Comparison of ENCODE assay signal across 8 cellular contexts in genomic region chr17:40062347-40063033, GRCh38. TPM values are rescaled to one million over a fixed set of nuclear protein-coding genes. Genes with fewer than 3 reads are reported as not detected.
DNase-seq lines count a peak whose midpoint lies in the region; ATAC-seq, FAIRE-seq and TF ChIP-seq lines count a peak whose summit lies in the region.

A gene with protein sequence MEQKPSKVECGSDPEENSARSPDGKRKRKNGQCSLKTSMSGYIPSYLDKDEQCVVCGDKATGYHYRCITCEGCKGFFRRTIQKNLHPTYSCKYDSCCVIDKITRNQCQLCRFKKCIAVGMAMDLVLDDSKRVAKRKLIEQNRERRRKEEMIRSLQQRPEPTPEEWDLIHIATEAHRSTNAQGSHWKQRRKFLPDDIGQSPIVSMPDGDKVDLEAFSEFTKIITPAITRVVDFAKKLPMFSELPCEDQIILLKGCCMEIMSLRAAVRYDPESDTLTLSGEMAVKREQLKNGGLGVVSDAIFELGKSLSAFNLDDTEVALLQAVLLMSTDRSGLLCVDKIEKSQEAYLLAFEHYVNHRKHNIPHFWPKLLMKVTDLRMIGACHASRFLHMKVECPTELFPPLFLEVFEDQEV (plus strand): TSS chr17:40062965. CDS start chr17:40074489, 11,524 bp downstream.

- WGBS in psoas muscle, 3 donors, result 1% methylated on average over 25 to 64 of the region's 66 CpGs

- TF ChIP-seq CTCF in A673 (conservative IDR thresholded peaks at IDR 0.05; ENCODE audit: low read depth, low read length), result no peak
- no peak for TF ChIP-seq CTCF in astrocyte (IDR thresholded peaks at IDR 0.05; ENCODE audit: insufficient read depth, low read depth, low read length)
- peak; percentile 29 for TF ChIP-seq CTCF in psoas muscle (IDR thresholded peaks at IDR 0.05)

- H3K4me1 ChIP-seq in A673 (ENCODE audit: insufficient read depth, low read length, poor library complexity, severe bottlenecking), result peaks cover 9% of the 10 kb centered on the region
- peaks cover 34% of the 10 kb centered on the region for H3K4me1 ChIP-seq in HUES48 (ENCODE audit: control insufficient read depth, insufficient read depth, low read length)
- H3K4me1 ChIP-seq in astrocyte (ENCODE audit: insufficient read depth, low read length), result peaks cover 26% of the 10 kb centered on the region
- H3K4me1 ChIP-seq in psoas muscle, result peaks cover 34% of the 10 kb centered on the region

- POLR2A ChIA-PET in A673 (lab: Charles Lee; ENCODE audit: low non-redundant PET), result no interaction called here

- peak within 1 kb of the TSS; percentile 91 for H2AFZ ChIP-seq in astrocyte (ENCODE audit: low read depth, low read length)

- peak within 1 kb of the TSS; percentile 69 for H3K9ac ChIP-seq in HUES48 (ENCODE audit: low read depth, low read length)
- peak within 1 kb of the TSS; percentile 84 for H3K9ac ChIP-seq in astrocyte (ENCODE audit: low read length)

- CTCF ChIA-PET in A673 (lab: Charles Lee), result interaction anchor here (1.3 kb wide), 1 partner anchor 13 kb away, joined by 4 read pairs; no protein-coding TSS in a partner anchor

- intact Hi-C loops in A673 (cut with micrococcal nuclease; ENCODE audit: unreplicated experiment), result no loop called here
- intact Hi-C loops in psoas muscle (cut with DNase I), result loop anchor here (1.0 to 5.0 kb wide), 3 partner anchors 24 to 105 kb away; no protein-coding TSS in a partner anchor

- peak within 1 kb of the TSS; percentile 94 for H3K4me3 Mint-ChIP-seq in astrocyte (ENCODE audit: unreplicated experiment)

- peaks cover 21% of the 10 kb centered on the region for H3K4me1 Mint-ChIP-seq in astrocyte (ENCODE audit: low read depth, unreplicated experiment)

- peaks cover 3% of the 10 kb centered on the region for H3K36me3 Mint-ChIP-seq in astrocyte (ENCODE audit: low read depth, unreplicated experiment)

- FAIRE-seq in astrocyte (lab: Jason Lieb, UNC), result no peak

- no peaks in the 10 kb centered on the region for H3K9me3 ChIP-seq in A673 (ENCODE audit: low read depth, low read length, poor library complexity, severe bottlenecking)
- H3K9me3 ChIP-seq in HUES48 (ENCODE audit: control insufficient read depth, insufficient read depth, low read length), result no peaks in the 10 kb centered on the region
- H3K9me3 ChIP-seq in astrocyte (ENCODE audit: insufficient read depth, low read depth, low read length), result no peaks in the 10 kb centered on the region
- H3K9me3 ChIP-seq in psoas muscle, result no peaks in the 10 kb centered on the region

- no peaks in the 10 kb centered on the region for H3K9me3 Mint-ChIP-seq in astrocyte (ENCODE audit: unreplicated experiment)

- H4K20me1 ChIP-seq in astrocyte (ENCODE audit: insufficient read depth, low read length), result peaks cover 20% of the 10 kb centered on the region

- H3K27ac Mint-ChIP-seq in astrocyte (ENCODE audit: unreplicated experiment), result peak within 1 kb of the TSS; percentile 13

- ATAC-seq in GM18520 (IDR thresholded peaks at IDR 0.05; ENCODE audit: unreplicated experiment) (peak; percentile 47), psoas muscle (peak; percentile 74 to 82 (median 76))

- peak within 1 kb of the TSS; percentile 94 for H3K4me2 ChIP-seq in astrocyte (ENCODE audit: low read length)

- DNase-seq in A673 (ENCODE audit: low spot score), result peak; percentile 51
- peak; percentile 51 to 77 (median 60) for DNase-seq in T-helper 2 cell
- DNase-seq in astrocyte (ENCODE audit: low read depth), result no peak
- peak; percentile 70 for DNase-seq in hepatic stellate cell (ENCODE audit: low spot score)
- DNase-seq in psoas muscle, result peak; percentile 84 to 88
- no peak for DNase-seq in GOT3 (lab: John Stamatoyannopoulos, UW)

- no peaks in the 10 kb centered on the region for H3K27me3 ChIP-seq in A673 (replicated peaks; ENCODE audit: insufficient read depth, low read depth, low read length, poor library complexity)
- H3K27me3 ChIP-seq in HUES48 (ENCODE audit: control insufficient read depth, insufficient read depth, low read length), result peaks cover 15% of the 10 kb centered on the region
- H3K27me3 ChIP-seq in astrocyte (ENCODE audit: insufficient read depth, low read length), result peaks cover 7% of the 10 kb centered on the region
- H3K27me3 ChIP-seq in psoas muscle (ENCODE audit: insufficient read depth in 3 of 3, low read length in 2 of 3), result no peaks in the 10 kb centered on the region

- peaks cover 21% of the 10 kb centered on the region for H3K79me2 ChIP-seq in astrocyte (ENCODE audit: insufficient read depth, low read length)

- peaks cover 23% of the 10 kb centered on the region for H3K27me3 Mint-ChIP-seq in astrocyte (ENCODE audit: low read depth, unreplicated experiment)

- peak within 1 kb of the TSS; percentile 74 for H3K27ac ChIP-seq in A673 (ENCODE audit: low read depth, low read length, poor library complexity, severe bottlenecking)
- H3K27ac ChIP-seq in HUES48 (ENCODE audit: low read depth, low read length), result peak within 1 kb of the TSS; percentile 69
- H3K27ac ChIP-seq in astrocyte (ENCODE audit: low read depth, low read length), result no peak within 1 kb of the TSS
- H3K27ac ChIP-seq in psoas muscle, result peak within 1 kb of the TSS; percentile 94

- H3K36me3 ChIP-seq in A673 (ENCODE audit: insufficient read depth, low read length, poor library complexity, severe bottlenecking) (no peaks in the 10 kb centered on the region), HUES48 (ENCODE audit: control insufficient read depth, insufficient read depth, low read length) (no peaks in the 10 kb centered on the region), astrocyte (ENCODE audit: insufficient read depth, low read length) (no peaks in the 10 kb centered on the region), psoas muscle (ENCODE audit: insufficient read depth in 1 of 2, low read depth in 1 of 2) (no peaks in the 10 kb centered on the region)

- no TSS peak for BruUV-seq in A673 (replicated peaks; lab: Mats Ljungman, UMichigan)

- H3K4me3 ChIP-seq in A673 (ENCODE audit: low read depth, low read length, poor library complexity, severe bottlenecking) (peak within 1 kb of the TSS; percentile 80), HUES48 (ENCODE audit: low read depth, low read length) (peak within 1 kb of the TSS; percentile 84), astrocyte (ENCODE audit: insufficient read depth, low read depth, low read length) (peak within 1 kb of the TSS; percentile 90), psoas muscle (peak within 1 kb of the TSS; percentile 100)

RNA-seq across cellular contexts. Expression of the gene that starts here (rescaled TPM):
- total RNA-seq in A673 (2021) (14.5 and 18.7 TPM in 2 replicates), astrocyte (16.7 and 20.4 TPM in 2 replicates), psoas muscle (10 to 100 TPM; 39.5 to 55.1 (median 42.9) TPM)
- 10 to 100 TPM in 2 of 3 donors, 1 to 10 TPM in 1; 9.5 to 60.0 (median 29.0) TPM for polyA plus RNA-seq in psoas muscle

Comparison
In these comparisons a context has a peak if more than half of its experiments do, and no peak if none do; other contexts are left out.
1. DNase-seq: peak in A673 (single experiment), T-helper 2 cell (5 of 5), hepatic stellate cell (single experiment) and psoas muscle (2 of 2); none in astrocyte (single experiment) and GOT3 (single experiment).
2. Peak in every context shown above with its lines, with median percentiles within 50 percentile points of each other: H3K4me3 ChIP-seq.